ENCODE assay signal across 1 cellular context in the genomic region with DNA sequence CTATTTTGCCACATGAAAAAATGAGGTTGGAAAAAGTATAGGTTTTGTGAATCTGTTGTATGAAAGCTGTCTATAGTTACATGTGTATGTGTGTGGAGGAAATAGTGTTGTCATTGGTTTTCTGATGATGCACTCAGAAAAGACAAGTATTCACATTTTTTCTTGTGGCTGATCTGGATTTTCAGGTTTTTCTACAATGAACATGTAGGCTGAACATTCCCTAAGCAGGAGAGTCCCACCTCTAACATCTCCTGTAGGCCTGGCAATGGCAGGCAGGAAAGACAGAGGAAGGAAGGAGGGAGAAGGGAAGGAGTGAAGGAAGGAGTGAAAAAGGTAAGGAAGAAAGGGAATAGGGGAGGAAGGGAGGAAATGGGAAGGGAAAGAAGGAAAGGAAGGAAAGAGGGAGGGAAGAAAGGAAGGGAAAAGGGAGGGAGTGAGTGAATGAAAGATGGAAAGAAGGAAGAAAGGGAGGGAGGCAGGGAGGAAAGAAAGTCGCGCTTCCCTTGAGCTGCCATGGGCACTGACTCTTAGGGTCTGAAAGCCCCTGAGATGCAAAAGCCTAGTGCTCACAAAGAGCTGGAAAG.
TF ChIP-seq lines count a peak whose summit lies in the region.

No MANE protein-coding gene starts in this region.

TF ChIP-seq in K562, 482 proteins besides CTCF, POLR2A, EP300 and RAD21 (continued from another document):
- TF ChIP-seq, protein P1, sequence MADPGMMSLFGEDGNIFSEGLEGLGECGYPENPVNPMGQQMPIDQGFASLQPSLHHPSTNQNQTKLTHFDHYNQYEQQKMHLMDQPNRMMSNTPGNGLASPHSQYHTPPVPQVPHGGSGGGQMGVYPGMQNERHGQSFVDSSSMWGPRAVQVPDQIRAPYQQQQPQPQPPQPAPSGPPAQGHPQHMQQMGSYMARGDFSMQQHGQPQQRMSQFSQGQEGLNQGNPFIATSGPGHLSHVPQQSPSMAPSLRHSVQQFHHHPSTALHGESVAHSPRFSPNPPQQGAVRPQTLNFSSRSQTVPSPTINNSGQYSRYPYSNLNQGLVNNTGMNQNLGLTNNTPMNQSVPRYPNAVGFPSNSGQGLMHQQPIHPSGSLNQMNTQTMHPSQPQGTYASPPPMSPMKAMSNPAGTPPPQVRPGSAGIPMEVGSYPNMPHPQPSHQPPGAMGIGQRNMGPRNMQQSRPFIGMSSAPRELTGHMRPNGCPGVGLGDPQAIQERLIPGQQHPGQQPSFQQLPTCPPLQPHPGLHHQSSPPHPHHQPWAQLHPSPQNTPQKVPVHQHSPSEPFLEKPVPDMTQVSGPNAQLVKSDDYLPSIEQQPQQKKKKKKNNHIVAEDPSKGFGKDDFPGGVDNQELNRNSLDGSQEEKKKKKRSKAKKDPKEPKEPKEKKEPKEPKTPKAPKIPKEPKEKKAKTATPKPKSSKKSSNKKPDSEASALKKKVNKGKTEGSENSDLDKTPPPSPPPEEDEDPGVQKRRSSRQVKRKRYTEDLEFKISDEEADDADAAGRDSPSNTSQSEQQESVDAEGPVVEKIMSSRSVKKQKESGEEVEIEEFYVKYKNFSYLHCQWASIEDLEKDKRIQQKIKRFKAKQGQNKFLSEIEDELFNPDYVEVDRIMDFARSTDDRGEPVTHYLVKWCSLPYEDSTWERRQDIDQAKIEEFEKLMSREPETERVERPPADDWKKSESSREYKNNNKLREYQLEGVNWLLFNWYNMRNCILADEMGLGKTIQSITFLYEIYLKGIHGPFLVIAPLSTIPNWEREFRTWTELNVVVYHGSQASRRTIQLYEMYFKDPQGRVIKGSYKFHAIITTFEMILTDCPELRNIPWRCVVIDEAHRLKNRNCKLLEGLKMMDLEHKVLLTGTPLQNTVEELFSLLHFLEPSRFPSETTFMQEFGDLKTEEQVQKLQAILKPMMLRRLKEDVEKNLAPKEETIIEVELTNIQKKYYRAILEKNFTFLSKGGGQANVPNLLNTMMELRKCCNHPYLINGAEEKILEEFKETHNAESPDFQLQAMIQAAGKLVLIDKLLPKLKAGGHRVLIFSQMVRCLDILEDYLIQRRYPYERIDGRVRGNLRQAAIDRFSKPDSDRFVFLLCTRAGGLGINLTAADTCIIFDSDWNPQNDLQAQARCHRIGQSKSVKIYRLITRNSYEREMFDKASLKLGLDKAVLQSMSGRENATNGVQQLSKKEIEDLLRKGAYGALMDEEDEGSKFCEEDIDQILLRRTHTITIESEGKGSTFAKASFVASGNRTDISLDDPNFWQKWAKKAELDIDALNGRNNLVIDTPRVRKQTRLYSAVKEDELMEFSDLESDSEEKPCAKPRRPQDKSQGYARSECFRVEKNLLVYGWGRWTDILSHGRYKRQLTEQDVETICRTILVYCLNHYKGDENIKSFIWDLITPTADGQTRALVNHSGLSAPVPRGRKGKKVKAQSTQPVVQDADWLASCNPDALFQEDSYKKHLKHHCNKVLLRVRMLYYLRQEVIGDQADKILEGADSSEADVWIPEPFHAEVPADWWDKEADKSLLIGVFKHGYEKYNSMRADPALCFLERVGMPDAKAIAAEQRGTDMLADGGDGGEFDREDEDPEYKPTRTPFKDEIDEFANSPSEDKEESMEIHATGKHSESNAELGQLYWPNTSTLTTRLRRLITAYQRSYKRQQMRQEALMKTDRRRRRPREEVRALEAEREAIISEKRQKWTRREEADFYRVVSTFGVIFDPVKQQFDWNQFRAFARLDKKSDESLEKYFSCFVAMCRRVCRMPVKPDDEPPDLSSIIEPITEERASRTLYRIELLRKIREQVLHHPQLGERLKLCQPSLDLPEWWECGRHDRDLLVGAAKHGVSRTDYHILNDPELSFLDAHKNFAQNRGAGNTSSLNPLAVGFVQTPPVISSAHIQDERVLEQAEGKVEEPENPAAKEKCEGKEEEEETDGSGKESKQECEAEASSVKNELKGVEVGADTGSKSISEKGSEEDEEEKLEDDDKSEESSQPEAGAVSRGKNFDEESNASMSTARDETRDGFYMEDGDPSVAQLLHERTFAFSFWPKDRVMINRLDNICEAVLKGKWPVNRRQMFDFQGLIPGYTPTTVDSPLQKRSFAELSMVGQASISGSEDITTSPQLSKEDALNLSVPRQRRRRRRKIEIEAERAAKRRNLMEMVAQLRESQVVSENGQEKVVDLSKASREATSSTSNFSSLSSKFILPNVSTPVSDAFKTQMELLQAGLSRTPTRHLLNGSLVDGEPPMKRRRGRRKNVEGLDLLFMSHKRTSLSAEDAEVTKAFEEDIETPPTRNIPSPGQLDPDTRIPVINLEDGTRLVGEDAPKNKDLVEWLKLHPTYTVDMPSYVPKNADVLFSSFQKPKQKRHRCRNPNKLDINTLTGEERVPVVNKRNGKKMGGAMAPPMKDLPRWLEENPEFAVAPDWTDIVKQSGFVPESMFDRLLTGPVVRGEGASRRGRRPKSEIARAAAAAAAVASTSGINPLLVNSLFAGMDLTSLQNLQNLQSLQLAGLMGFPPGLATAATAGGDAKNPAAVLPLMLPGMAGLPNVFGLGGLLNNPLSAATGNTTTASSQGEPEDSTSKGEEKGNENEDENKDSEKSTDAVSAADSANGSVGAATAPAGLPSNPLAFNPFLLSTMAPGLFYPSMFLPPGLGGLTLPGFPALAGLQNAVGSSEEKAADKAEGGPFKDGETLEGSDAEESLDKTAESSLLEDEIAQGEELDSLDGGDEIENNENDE (IDR thresholded peaks at IDR 0.05; ENCODE audit: low read depth, low read length), result no peak
- TF ChIP-seq, protein P2, sequence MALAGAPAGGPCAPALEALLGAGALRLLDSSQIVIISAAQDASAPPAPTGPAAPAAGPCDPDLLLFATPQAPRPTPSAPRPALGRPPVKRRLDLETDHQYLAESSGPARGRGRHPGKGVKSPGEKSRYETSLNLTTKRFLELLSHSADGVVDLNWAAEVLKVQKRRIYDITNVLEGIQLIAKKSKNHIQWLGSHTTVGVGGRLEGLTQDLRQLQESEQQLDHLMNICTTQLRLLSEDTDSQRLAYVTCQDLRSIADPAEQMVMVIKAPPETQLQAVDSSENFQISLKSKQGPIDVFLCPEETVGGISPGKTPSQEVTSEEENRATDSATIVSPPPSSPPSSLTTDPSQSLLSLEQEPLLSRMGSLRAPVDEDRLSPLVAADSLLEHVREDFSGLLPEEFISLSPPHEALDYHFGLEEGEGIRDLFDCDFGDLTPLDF (CRISPR knock-in tag; IDR thresholded peaks at IDR 0.05), result no peak
- TF ChIP-seq NR4A1 (CRISPR knock-in tag; IDR thresholded peaks at IDR 0.05), result no peak
- TF ChIP-seq NR4A1 (tag; IDR thresholded peaks at IDR 0.05), result no peak
- TF ChIP-seq KAT8 (IDR thresholded peaks at IDR 0.05; ENCODE audit: low read depth), result no peak
- no peak for TF ChIP-seq SPI1 (IDR thresholded peaks at IDR 0.05; ENCODE audit: borderline replicate concordance, low read depth, low read length)
- TF ChIP-seq, protein P3, sequence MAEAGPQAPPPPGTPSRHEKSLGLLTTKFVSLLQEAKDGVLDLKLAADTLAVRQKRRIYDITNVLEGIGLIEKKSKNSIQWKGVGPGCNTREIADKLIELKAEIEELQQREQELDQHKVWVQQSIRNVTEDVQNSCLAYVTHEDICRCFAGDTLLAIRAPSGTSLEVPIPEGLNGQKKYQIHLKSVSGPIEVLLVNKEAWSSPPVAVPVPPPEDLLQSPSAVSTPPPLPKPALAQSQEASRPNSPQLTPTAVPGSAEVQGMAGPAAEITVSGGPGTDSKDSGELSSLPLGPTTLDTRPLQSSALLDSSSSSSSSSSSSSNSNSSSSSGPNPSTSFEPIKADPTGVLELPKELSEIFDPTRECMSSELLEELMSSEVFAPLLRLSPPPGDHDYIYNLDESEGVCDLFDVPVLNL (CRISPR knock-in tag; IDR thresholded peaks at IDR 0.05; ENCODE audit: low read depth), result no peak
- no peak for TF ChIP-seq HNRNPH1 (optimal IDR thresholded peaks at IDR 0.05; ENCODE audit: low read depth, low read length)
- no peak for TF ChIP-seq KLF10 (CRISPR knock-in tag; IDR thresholded peaks at IDR 0.05)
- TF ChIP-seq, protein P4, sequence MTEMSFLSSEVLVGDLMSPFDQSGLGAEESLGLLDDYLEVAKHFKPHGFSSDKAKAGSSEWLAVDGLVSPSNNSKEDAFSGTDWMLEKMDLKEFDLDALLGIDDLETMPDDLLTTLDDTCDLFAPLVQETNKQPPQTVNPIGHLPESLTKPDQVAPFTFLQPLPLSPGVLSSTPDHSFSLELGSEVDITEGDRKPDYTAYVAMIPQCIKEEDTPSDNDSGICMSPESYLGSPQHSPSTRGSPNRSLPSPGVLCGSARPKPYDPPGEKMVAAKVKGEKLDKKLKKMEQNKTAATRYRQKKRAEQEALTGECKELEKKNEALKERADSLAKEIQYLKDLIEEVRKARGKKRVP (CRISPR knock-in tag; IDR thresholded peaks at IDR 0.05), result no peak
- TF ChIP-seq ZNF589 (CRISPR knock-in tag; IDR thresholded peaks at IDR 0.05; ENCODE audit: low read depth), result no peak
- TF ChIP-seq, protein P5, sequence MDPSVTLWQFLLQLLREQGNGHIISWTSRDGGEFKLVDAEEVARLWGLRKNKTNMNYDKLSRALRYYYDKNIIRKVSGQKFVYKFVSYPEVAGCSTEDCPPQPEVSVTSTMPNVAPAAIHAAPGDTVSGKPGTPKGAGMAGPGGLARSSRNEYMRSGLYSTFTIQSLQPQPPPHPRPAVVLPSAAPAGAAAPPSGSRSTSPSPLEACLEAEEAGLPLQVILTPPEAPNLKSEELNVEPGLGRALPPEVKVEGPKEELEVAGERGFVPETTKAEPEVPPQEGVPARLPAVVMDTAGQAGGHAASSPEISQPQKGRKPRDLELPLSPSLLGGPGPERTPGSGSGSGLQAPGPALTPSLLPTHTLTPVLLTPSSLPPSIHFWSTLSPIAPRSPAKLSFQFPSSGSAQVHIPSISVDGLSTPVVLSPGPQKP (CRISPR knock-in tag; IDR thresholded peaks at IDR 0.05), result no peak
- TF ChIP-seq RFX7 (CRISPR knock-in tag; IDR thresholded peaks at IDR 0.05), result no peak
- TF ChIP-seq TEAD1 (CRISPR knock-in tag; IDR thresholded peaks at IDR 0.05), result no peak
- TF ChIP-seq NR2F6 (CRISPR knock-in tag; IDR thresholded peaks at IDR 0.05), result no peak
- no peak for TF ChIP-seq EHMT2 (IDR thresholded peaks at IDR 0.05)
- peak; percentile 86 for TF ChIP-seq OTX1 (CRISPR knock-in tag; IDR thresholded peaks at IDR 0.05)
- no peak for TF ChIP-seq ZNF282 (CRISPR knock-in tag; IDR thresholded peaks at IDR 0.05)
- TF ChIP-seq, protein P6, sequence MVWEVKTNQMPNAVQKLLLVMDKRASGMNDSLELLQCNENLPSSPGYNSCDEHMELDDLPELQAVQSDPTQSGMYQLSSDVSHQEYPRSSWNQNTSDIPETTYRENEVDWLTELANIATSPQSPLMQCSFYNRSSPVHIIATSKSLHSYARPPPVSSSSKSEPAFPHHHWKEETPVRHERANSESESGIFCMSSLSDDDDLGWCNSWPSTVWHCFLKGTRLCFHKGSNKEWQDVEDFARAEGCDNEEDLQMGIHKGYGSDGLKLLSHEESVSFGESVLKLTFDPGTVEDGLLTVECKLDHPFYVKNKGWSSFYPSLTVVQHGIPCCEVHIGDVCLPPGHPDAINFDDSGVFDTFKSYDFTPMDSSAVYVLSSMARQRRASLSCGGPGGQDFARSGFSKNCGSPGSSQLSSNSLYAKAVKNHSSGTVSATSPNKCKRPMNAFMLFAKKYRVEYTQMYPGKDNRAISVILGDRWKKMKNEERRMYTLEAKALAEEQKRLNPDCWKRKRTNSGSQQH (CRISPR knock-in tag; IDR thresholded peaks at IDR 0.05), result peak; percentile 87
- no peak for TF ChIP-seq KAT7 (CRISPR knock-in tag; IDR thresholded peaks at IDR 0.05; ENCODE audit: borderline replicate concordance)
- TF ChIP-seq ELF4 (CRISPR knock-in tag; IDR thresholded peaks at IDR 0.05), result peak; percentile 88
- TF ChIP-seq, protein P7, sequence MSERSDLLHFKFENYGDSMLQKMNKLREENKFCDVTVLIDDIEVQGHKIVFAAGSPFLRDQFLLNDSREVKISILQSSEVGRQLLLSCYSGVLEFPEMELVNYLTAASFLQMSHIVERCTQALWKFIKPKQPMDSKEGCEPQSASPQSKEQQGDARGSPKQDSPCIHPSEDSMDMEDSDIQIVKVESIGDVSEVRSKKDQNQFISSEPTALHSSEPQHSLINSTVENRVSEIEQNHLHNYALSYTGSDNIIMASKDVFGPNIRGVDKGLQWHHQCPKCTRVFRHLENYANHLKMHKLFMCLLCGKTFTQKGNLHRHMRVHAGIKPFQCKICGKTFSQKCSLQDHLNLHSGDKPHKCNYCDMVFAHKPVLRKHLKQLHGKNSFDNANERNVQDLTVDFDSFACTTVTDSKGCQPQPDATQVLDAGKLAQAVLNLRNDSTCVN (CRISPR knock-in tag; IDR thresholded peaks at IDR 0.05), result peak; percentile 88; the same call in 1 of the 2 replicates
- TF ChIP-seq GTF2E2 (tag; IDR thresholded peaks at IDR 0.05), result no peak
- no peak for TF ChIP-seq RFX1 (IDR thresholded peaks at IDR 0.05)
- TF ChIP-seq, protein P8, sequence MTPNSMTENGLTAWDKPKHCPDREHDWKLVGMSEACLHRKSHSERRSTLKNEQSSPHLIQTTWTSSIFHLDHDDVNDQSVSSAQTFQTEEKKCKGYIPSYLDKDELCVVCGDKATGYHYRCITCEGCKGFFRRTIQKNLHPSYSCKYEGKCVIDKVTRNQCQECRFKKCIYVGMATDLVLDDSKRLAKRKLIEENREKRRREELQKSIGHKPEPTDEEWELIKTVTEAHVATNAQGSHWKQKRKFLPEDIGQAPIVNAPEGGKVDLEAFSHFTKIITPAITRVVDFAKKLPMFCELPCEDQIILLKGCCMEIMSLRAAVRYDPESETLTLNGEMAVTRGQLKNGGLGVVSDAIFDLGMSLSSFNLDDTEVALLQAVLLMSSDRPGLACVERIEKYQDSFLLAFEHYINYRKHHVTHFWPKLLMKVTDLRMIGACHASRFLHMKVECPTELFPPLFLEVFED (CRISPR knock-in tag; conservative IDR thresholded peaks at IDR 0.05), result 0 out of 2 replicates have a peak, but pooled peaks have one; percentile 73
- no peak for TF ChIP-seq KDM1A (IDR thresholded peaks at IDR 0.05)
- TF ChIP-seq ZC3H4 (CRISPR knock-in tag; IDR thresholded peaks at IDR 0.05; ENCODE audit: borderline replicate concordance), result no peak
TF ChIP-seq in K562: peak in this region for 7.
